Comparison of ENCODE assay signal across 1 cellular context in genomic region chr1:26864610-26865480, GRCh38.
A peak's percentile ranks its signal among the peaks of the same experiment; 100 is the strongest.
TF ChIP-seq lines count a peak whose summit lies in the region.

No MANE protein-coding gene starts in this region.

TF ChIP-seq in HEK293, 187 proteins besides CTCF, POLR2A, EP300 and RAD21 (continued from another document):
- TF ChIP-seq TRIM28 (IDR thresholded peaks at IDR 0.05; ENCODE audit: borderline replicate concordance, low read length) = peak; percentile 76; the same call in 1 of the 2 replicates
- TF ChIP-seq ZNF76 (tag by site-specific recombination; IDR thresholded peaks at IDR 0.05; ENCODE audit: borderline replicate concordance, low read depth) = no peak; the same call in none of the 2 replicates
- no peak for TF ChIP-seq ZNF658 (tag by site-specific recombination; IDR thresholded peaks at IDR 0.05)
- TF ChIP-seq, protein P1, sequence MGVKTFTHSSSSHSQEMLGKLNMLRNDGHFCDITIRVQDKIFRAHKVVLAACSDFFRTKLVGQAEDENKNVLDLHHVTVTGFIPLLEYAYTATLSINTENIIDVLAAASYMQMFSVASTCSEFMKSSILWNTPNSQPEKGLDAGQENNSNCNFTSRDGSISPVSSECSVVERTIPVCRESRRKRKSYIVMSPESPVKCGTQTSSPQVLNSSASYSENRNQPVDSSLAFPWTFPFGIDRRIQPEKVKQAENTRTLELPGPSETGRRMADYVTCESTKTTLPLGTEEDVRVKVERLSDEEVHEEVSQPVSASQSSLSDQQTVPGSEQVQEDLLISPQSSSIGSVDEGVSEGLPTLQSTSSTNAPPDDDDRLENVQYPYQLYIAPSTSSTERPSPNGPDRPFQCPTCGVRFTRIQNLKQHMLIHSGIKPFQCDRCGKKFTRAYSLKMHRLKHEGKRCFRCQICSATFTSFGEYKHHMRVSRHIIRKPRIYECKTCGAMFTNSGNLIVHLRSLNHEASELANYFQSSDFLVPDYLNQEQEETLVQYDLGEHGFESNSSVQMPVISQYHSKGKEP (tag by site-specific recombination; IDR thresholded peaks at IDR 0.05) = peak; percentile 5
- peak; percentile 98 for TF ChIP-seq IKZF3 (tag by site-specific recombination; IDR thresholded peaks at IDR 0.05)
- TF ChIP-seq, protein P2, sequence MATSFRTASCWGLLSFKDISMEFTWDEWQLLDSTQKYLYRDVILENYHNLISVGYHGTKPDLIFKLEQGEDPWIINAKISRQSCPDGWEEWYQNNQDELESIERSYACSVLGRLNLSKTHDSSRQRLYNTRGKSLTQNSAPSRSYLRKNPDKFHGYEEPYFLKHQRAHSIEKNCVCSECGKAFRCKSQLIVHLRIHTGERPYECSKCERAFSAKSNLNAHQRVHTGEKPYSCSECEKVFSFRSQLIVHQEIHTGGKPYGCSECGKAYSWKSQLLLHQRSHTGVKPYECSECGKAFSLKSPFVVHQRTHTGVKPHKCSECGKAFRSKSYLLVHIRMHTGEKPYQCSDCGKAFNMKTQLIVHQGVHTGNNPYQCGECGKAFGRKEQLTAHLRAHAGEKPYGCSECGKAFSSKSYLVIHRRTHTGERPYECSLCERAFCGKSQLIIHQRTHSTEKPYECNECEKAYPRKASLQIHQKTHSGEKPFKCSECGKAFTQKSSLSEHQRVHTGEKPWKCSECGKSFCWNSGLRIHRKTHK (tag by site-specific recombination; IDR thresholded peaks at IDR 0.05) = no peak
- no peak for TF ChIP-seq HOXD13 (CRISPR knock-in tag; IDR thresholded peaks at IDR 0.05; ENCODE audit: borderline replicate concordance)
- TF ChIP-seq ZNF132 (tag by site-specific recombination; IDR thresholded peaks at IDR 0.05; ENCODE audit: borderline replicate concordance) = no peak
- TF ChIP-seq, protein P3, sequence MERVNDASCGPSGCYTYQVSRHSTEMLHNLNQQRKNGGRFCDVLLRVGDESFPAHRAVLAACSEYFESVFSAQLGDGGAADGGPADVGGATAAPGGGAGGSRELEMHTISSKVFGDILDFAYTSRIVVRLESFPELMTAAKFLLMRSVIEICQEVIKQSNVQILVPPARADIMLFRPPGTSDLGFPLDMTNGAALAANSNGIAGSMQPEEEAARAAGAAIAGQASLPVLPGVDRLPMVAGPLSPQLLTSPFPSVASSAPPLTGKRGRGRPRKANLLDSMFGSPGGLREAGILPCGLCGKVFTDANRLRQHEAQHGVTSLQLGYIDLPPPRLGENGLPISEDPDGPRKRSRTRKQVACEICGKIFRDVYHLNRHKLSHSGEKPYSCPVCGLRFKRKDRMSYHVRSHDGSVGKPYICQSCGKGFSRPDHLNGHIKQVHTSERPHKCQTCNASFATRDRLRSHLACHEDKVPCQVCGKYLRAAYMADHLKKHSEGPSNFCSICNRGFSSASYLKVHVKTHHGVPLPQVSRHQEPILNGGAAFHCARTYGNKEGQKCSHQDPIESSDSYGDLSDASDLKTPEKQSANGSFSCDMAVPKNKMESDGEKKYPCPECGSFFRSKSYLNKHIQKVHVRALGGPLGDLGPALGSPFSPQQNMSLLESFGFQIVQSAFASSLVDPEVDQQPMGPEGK (tag by site-specific recombination; IDR thresholded peaks at IDR 0.05) = peak; percentile 94
- TF ChIP-seq ZNF140 (tag by site-specific recombination; IDR thresholded peaks at IDR 0.05) = no peak
- no peak for TF ChIP-seq ZNF311 (tag by site-specific recombination; IDR thresholded peaks at IDR 0.05; ENCODE audit: borderline replicate concordance)
- 0 out of 2 replicates have a peak, but pooled peaks have one; percentile 24 for TF ChIP-seq ZNF366 (tag by site-specific recombination; conservative IDR thresholded peaks at IDR 0.05)
- no peak for TF ChIP-seq ZNF175 (tag by site-specific recombination; IDR thresholded peaks at IDR 0.05)
- TF ChIP-seq ZFP41 (tag by site-specific recombination; IDR thresholded peaks at IDR 0.05; ENCODE audit: borderline replicate concordance) = no peak
- no peak for TF ChIP-seq ZNF404 (tag by site-specific recombination; IDR thresholded peaks at IDR 0.05)
- no peak for TF ChIP-seq ZNF266 (tag by site-specific recombination; IDR thresholded peaks at IDR 0.05; ENCODE audit: low read depth)
- peak; percentile 69 for TF ChIP-seq ZNF843 (tag by site-specific recombination; IDR thresholded peaks at IDR 0.05)
- TF ChIP-seq SP3 (tag by site-specific recombination; IDR thresholded peaks at IDR 0.05) = peak; percentile 90
- TF ChIP-seq ZNF146 (tag by site-specific recombination; IDR thresholded peaks at IDR 0.05) = no peak
- no peak for TF ChIP-seq ZNF585B (tag by site-specific recombination; IDR thresholded peaks at IDR 0.05)
- no peak for TF ChIP-seq REPIN1 (tag by site-specific recombination; IDR thresholded peaks at IDR 0.05; ENCODE audit: low read depth)
- no peak for TF ChIP-seq GFI1B (tag by site-specific recombination; IDR thresholded peaks at IDR 0.05)
- TF ChIP-seq ZNF423 (tag by site-specific recombination; IDR thresholded peaks at IDR 0.05) = no peak
TF ChIP-seq in HEK293: peak in this region for 63.
